ENCODE assay signal across 17 cellular contexts in the genomic region with DNA sequence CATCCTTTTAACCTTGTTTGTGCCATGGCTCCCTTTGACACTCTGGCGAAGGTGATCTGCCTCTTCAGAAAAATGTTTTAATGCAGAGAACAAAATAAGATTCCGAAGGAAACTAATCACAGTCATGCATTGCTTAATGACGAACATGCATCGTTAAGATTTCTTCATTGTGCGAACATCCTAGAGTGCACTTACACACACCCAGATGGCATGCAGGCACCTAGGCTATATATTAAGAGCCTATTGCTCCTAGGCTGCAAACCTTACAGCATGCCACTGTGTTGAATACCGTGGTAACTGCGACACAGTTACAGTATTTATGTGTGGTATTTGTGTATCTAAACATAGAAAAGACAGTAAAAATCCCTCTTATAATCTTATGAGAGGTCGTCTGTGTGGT.
"Had no signal": no experiment of that assay in that cellular context is flagged by ENCODE, and none has a peak within 500 bp of the region (broad histone marks: within the 10 kb centered on the region; RNA-seq: fewer than 3 reads in every experiment).

No MANE protein-coding gene starts in this region.

- H3K9me3 ChIP-seq: gastrocnemius medialis, heart right ventricle, neutrophil, spleen, thoracic aorta, vagina had no signal

- H3K36me3 ChIP-seq: gastrocnemius medialis, heart right ventricle, neutrophil, spleen, thoracic aorta, vagina had no signal

- DNase-seq: effector memory CD4-positive, alpha-beta T cell; gastrocnemius medialis; heart right ventricle; hypothalamus; kidney glomerular epithelial cell; naive thymus-derived CD4-positive, alpha-beta T cell; stimulated activated CD4-positive, alpha-beta T cell treated with anti-CD3 and anti-CD28 coated beads, Interleukin-15, amount 100 ng/mL, for 24 hours; stimulated activated CD4-positive, alpha-beta T cell treated with anti-CD3 and anti-CD28 coated beads, Interleukin-1b, Interleukin-23, amount 100 ng/mL, for 48 hours; stimulated activated CD4-positive, alpha-beta T cell treated with anti-CD3 and anti-CD28 coated beads, Interleukin-4, amount 100 ng/mL, for 24 hours; stimulated activated naive B cell treated with anti-CD40 and anti-IgM and Interleukin-4, amounts not matched to agents 10 μg/mL and 1 μg/mL and 100 μg/mL, for 72 hours; stimulated activated naive CD8-positive, alpha-beta T cell treated with anti-CD3 and anti-CD28 coated beads, Interleukin-15, amount 100 ng/mL, for 72 hours had no signal

- H3K27me3 ChIP-seq: heart right ventricle, vagina had no signal

- H3K4me1 ChIP-seq: spleen had no signal

- H3K27ac ChIP-seq: gastrocnemius medialis, neutrophil, spleen, vagina had no signal

- H3K4me3 ChIP-seq: gastrocnemius medialis, heart right ventricle, spleen, thoracic aorta, vagina had no signal

- ATAC-seq: esophagus mucosa; gastrocnemius medialis; heart right ventricle; naive thymus-derived CD4-positive, alpha-beta T cell; sciatic nerve; stimulated activated naive B cell treated with anti-CD40 and anti-IgM and Interleukin-4, amounts not matched to agents 10 μg/mL and 1 μg/mL and 100 μg/mL, for 72 hours; stimulated activated naive CD8-positive, alpha-beta T cell treated with anti-CD3 and anti-CD28 coated beads, Interleukin-15, amount 100 ng/mL, for 72 hours had no signal
